ENCODE assay signal across 12 cellular contexts in the genomic region with DNA sequence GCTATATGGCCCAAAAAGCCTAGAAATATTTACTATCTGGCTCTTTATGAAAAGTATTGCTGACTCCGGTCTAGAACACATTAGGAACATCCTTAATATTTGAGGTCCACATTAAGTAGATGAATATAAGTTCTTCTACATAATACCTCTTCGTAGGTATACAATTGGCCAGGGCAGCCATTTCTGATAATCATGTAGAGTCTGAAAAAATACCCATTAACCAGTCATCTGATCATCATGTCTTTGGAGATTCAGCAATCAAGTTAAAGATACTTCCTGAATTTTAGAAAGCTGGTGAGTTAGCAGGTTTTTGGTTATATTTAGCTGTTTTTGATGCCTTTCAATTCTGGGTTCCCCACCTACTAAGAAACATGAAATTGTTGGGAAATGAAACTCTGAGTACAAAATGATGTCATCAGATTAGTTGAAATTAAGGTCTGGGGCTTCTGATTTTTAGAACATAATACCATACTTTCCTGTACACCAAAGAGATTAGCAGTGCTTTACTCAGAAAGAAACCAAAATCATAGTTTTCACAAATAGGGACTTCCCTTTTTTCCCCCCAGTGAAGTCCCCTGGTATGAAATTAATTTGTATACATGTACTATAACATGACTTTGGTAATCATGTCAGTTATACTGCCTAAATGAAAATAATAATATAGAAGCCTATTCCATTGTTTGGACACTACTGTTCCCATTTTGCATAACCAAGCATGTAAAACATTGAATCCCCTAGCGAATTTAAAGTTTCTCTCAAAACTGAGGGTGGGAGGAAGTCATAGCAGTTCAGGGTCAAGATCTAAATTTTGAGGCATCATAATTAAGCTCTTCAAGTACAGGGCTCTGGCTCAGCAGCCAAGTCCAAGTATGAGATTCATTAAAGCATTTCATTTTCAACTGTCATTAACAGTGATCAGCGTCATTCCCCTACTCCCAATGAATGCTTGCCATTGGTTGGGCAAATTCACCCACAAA. TPM values are rescaled to one million over a fixed set of nuclear protein-coding genes. Genes with fewer than 3 reads are reported as not detected.
A peak's percentile ranks its signal among the peaks of the same experiment; 100 is the strongest.
DNase-seq lines count a peak whose midpoint lies in the region; ATAC-seq and TF ChIP-seq lines count a peak whose summit lies in the region.
"Had no signal": no experiment of that assay in that cellular context is flagged by ENCODE, and none has a peak within 500 bp of the region (broad histone marks: within the 10 kb centered on the region; RNA-seq: fewer than 3 reads in every experiment).

No MANE protein-coding gene starts in this region.

- H3K27ac Mint-ChIP-seq in activated CD4-positive, alpha-beta T cell treated with anti-CD3 and anti-CD28 coated beads for 36 hours = no peak overlapping the region
- H3K27ac Mint-ChIP-seq in stimulated activated naive B cell treated with anti-CD40 and anti-IgM and Interleukin-4, amounts not matched to agents 10 μg/mL and 1 μg/mL and 100 μg/mL, for 72 hours = peak overlapping the region; percentile 9

- ATAC-seq in activated CD4-positive, alpha-beta T cell treated with anti-CD3 and anti-CD28 coated beads for 36 hours = peak; percentile 49
- peak; percentile 81 for ATAC-seq in GM21825 (IDR thresholded peaks at IDR 0.05; ENCODE audit: unreplicated experiment)
- ATAC-seq in HG03378 (IDR thresholded peaks at IDR 0.05; ENCODE audit: unreplicated experiment) = peak; percentile 88
- ATAC-seq in stimulated activated naive B cell treated with anti-CD40 and anti-IgM and Interleukin-4, amounts not matched to agents 10 μg/mL and 1 μg/mL and 100 μg/mL, for 72 hours (replicated peaks) = peak; percentile 84 to 87
- no peak for ATAC-seq in SK-N-SH treated with all-trans-retinoic acid at 6 μM for 48 hours
- ATAC-seq: A549 had no signal

- intact Hi-C loops in activated CD4-positive, alpha-beta T cell treated with anti-CD3 and anti-CD28 coated beads for 36 hours (cut with DNase I, micrococcal nuclease) = no loop called here
- intact Hi-C loops in head of caudate nucleus (cut with DNase I) = no loop called here

- H3K27me3 Mint-ChIP-seq in activated CD4-positive, alpha-beta T cell treated with anti-CD3 and anti-CD28 coated beads for 36 hours = peaks cover 17% of the 10 kb centered on the region
- peaks cover 10 to 15% of the 10 kb centered on the region in 2 donors for H3K27me3 Mint-ChIP-seq in stimulated activated naive B cell treated with anti-CD40 and anti-IgM and Interleukin-4, amounts not matched to agents 10 μg/mL and 1 μg/mL and 100 μg/mL, for 72 hours

- POLR2A ChIA-PET in activated CD4-positive, alpha-beta T cell treated with anti-CD3 and anti-CD28 coated beads for 36 hours (lab: Charles Lee) = no interaction called here

- H3K4me1 Mint-ChIP-seq in activated CD4-positive, alpha-beta T cell treated with anti-CD3 and anti-CD28 coated beads for 36 hours = peaks cover 6% of the 10 kb centered on the region
- peaks cover 7 to 19% of the 10 kb centered on the region in 2 donors for H3K4me1 Mint-ChIP-seq in stimulated activated naive B cell treated with anti-CD40 and anti-IgM and Interleukin-4, amounts not matched to agents 10 μg/mL and 1 μg/mL and 100 μg/mL, for 72 hours

- CTCF ChIA-PET in activated CD4-positive, alpha-beta T cell treated with anti-CD3 and anti-CD28 coated beads for 36 hours (lab: Charles Lee) = interaction anchor here (2.0 kb wide), 1 partner anchor 11 kb away, joined by 7 read pairs; no protein-coding TSS in a partner anchor

- no peaks in the 10 kb centered on the region for H3K36me3 Mint-ChIP-seq in activated CD4-positive, alpha-beta T cell treated with anti-CD3 and anti-CD28 coated beads for 36 hours (ENCODE audit: low read depth)
- no peaks in the 10 kb centered on the region for H3K36me3 Mint-ChIP-seq in stimulated activated naive B cell treated with anti-CD40 and anti-IgM and Interleukin-4, amounts not matched to agents 10 μg/mL and 1 μg/mL and 100 μg/mL, for 72 hours

- no peak for DNase-seq in activated CD4-positive, alpha-beta T cell treated with anti-CD3 and anti-CD28 coated beads for 36 hours
- DNase-seq in activated CD4-positive, alpha-beta T cell treated with anti-CD3 and anti-CD28 coated beads for 1 hour = no peak
- DNase-seq in stimulated activated naive B cell treated with anti-CD40 and anti-IgM and Interleukin-4, amounts not matched to agents 10 μg/mL and 1 μg/mL and 100 μg/mL, for 72 hours = no peak
- DNase-seq in cerebellum (ENCODE audit: low spot score) (no peak), head of caudate nucleus (no peak)
- DNase-seq: activated CD4-positive, alpha-beta T cell treated with anti-CD3 and anti-CD28 coated beads, Interleukin-2, amount 50 U/mL, for 4 hours; NCI-H2081; SJCRH30 had no signal

- no peaks in the 10 kb centered on the region for H3K9me3 Mint-ChIP-seq in activated CD4-positive, alpha-beta T cell treated with anti-CD3 and anti-CD28 coated beads for 36 hours (ENCODE audit: low read depth)
- no peaks in the 10 kb centered on the region for H3K9me3 Mint-ChIP-seq in stimulated activated naive B cell treated with anti-CD40 and anti-IgM and Interleukin-4, amounts not matched to agents 10 μg/mL and 1 μg/mL and 100 μg/mL, for 72 hours

- H3K4me3 Mint-ChIP-seq in activated CD4-positive, alpha-beta T cell treated with anti-CD3 and anti-CD28 coated beads for 36 hours = no peak overlapping the region
- no peak overlapping the region for H3K4me3 Mint-ChIP-seq in stimulated activated naive B cell treated with anti-CD40 and anti-IgM and Interleukin-4, amounts not matched to agents 10 μg/mL and 1 μg/mL and 100 μg/mL, for 72 hours

TF ChIP-seq in SK-N-SH treated with all-trans-retinoic acid at 6 μM for 48 hours, 23 proteins besides CTCF, POLR2A, EP300 and RAD21 (continues in another document):
- TF ChIP-seq GLIS3 (CRISPR knock-in tag; IDR thresholded peaks at IDR 0.05) = no peak
- TF ChIP-seq CSDC2 (CRISPR knock-in tag; IDR thresholded peaks at IDR 0.05) = no peak
- TF ChIP-seq OSR1 (CRISPR knock-in tag; IDR thresholded peaks at IDR 0.05) = no peak
- no peak for TF ChIP-seq ZFP3 (CRISPR knock-in tag; IDR thresholded peaks at IDR 0.05)
- TF ChIP-seq ZNF565 (CRISPR knock-in tag; conservative IDR thresholded peaks at IDR 0.05; ENCODE audit: low read depth) = no peak
- no peak for TF ChIP-seq RARB (CRISPR knock-in tag; IDR thresholded peaks at IDR 0.05)
- TF ChIP-seq CSRNP3 (CRISPR knock-in tag; IDR thresholded peaks at IDR 0.05) = no peak
- TF ChIP-seq, protein P1, sequence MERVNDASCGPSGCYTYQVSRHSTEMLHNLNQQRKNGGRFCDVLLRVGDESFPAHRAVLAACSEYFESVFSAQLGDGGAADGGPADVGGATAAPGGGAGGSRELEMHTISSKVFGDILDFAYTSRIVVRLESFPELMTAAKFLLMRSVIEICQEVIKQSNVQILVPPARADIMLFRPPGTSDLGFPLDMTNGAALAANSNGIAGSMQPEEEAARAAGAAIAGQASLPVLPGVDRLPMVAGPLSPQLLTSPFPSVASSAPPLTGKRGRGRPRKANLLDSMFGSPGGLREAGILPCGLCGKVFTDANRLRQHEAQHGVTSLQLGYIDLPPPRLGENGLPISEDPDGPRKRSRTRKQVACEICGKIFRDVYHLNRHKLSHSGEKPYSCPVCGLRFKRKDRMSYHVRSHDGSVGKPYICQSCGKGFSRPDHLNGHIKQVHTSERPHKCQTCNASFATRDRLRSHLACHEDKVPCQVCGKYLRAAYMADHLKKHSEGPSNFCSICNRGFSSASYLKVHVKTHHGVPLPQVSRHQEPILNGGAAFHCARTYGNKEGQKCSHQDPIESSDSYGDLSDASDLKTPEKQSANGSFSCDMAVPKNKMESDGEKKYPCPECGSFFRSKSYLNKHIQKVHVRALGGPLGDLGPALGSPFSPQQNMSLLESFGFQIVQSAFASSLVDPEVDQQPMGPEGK (CRISPR knock-in tag; IDR thresholded peaks at IDR 0.05; ENCODE audit: borderline replicate concordance) = no peak
- no peak for TF ChIP-seq CREB5 (CRISPR knock-in tag; IDR thresholded peaks at IDR 0.05; ENCODE audit: low read depth)
- no peak for TF ChIP-seq ZC3H10 (CRISPR knock-in tag; IDR thresholded peaks at IDR 0.05)
- no peak for TF ChIP-seq ZNF70 (CRISPR knock-in tag; IDR thresholded peaks at IDR 0.05)
- no peak for TF ChIP-seq BACH2 (CRISPR knock-in tag; IDR thresholded peaks at IDR 0.05; ENCODE audit: borderline replicate concordance)
- no peak for TF ChIP-seq ZFP30 (CRISPR knock-in tag; IDR thresholded peaks at IDR 0.05)

RNA-seq across cellular contexts. Expression of gene PRLR, which starts 18.0 kb away (rescaled TPM):
- total RNA-seq in activated CD4-positive, alpha-beta T cell treated with anti-CD3 and anti-CD28 coated beads for 36 hours = under 1 TPM in 1 of 2 experiments, not detected in 1; 0.02 TPM
- 5.2 TPM for total RNA-seq in cerebellum
- total RNA-seq: SJCRH30 had no signal
